8 cellular contexts compared by ENCODE assay signal in genomic region chr5:150544606-150545219, GRCh38. TPM values are rescaled to one million over a fixed set of nuclear protein-coding genes. Genes with fewer than 3 reads are reported as not detected.
DNase-seq lines count a peak whose midpoint lies in the region; ATAC-seq and TF ChIP-seq lines count a peak whose summit lies in the region.

No MANE protein-coding gene starts in this region.

- CTCF ChIA-PET in PC-3 (lab: Charles Lee) = interaction anchor here (0.5 to 0.6 kb wide), 2 partner anchors 129 to 457 kb away, joined by 4 to 5 read pairs; no protein-coding TSS in a partner anchor

- WGBS in thyroid gland, 2 donors = 43 to 70% methylated on average over 4 to 7 of the region's 8 CpGs

- no peaks in the 10 kb centered on the region for H3K9me2 ChIP-seq in PC-3 (replicated peaks; ENCODE audit: low read length)

- H3K27me3 ChIP-seq in PC-3 (ENCODE audit: low read length) (no peaks in the 10 kb centered on the region), neutrophil (no peaks in the 10 kb centered on the region), thyroid gland (no peaks in the 10 kb centered on the region)

- intact Hi-C loops in PC-3 (cut with micrococcal nuclease) (loop anchor here (2.0 kb wide), 1 partner anchor 86 kb away; no protein-coding TSS in a partner anchor), thyroid gland (cut with DNase I) (loop anchor here (2.0 kb wide), 1 partner anchor 86 kb away; no protein-coding TSS in a partner anchor)

- H3K9me3 Mint-ChIP-seq in activated T-cell treated with anti-CD3 and anti-CD28 coated beads, Interleukin-2, amount 50 U/mL, for 24 hours = no peaks in the 10 kb centered on the region

- H4K20me1 ChIP-seq in PC-3 (ENCODE audit: low read length) = no peaks in the 10 kb centered on the region

- H3K27ac Mint-ChIP-seq in activated T-cell treated with anti-CD3 and anti-CD28 coated beads, Interleukin-2, amount 50 U/mL, for 24 hours = no peak overlapping the region

- TF ChIP-seq CTCF in PC-3 (conservative IDR thresholded peaks at IDR 0.05; ENCODE audit: low read depth, low read length) (peak; percentile 95), fibroblast of pulmonary artery (IDR thresholded peaks at IDR 0.05; ENCODE audit: low read length, missing control alignments) (peak; percentile 91), neutrophil (IDR thresholded peaks at IDR 0.05) (peak; percentile 81), thyroid gland (IDR thresholded peaks at IDR 0.05) (peak; percentile 46 to 83 (median 70))

- H3K9me3 ChIP-seq in PC-3 (ENCODE audit: low read length) (no peaks in the 10 kb centered on the region), neutrophil (peaks cover 3% of the 10 kb centered on the region), thyroid gland (no peaks in the 10 kb centered on the region)

- no peak for TF ChIP-seq POLR2A in thyroid gland (IDR thresholded peaks at IDR 0.05)

- H2AFZ ChIP-seq in PC-3 (ENCODE audit: low read length) = no peak overlapping the region

- H3K4me1 Mint-ChIP-seq in activated T-cell treated with anti-CD3 and anti-CD28 coated beads, Interleukin-2, amount 50 U/mL, for 24 hours (ENCODE audit: low read depth) = no peaks in the 10 kb centered on the region

- H3K9ac ChIP-seq in PC-3 (ENCODE audit: low read length) = no peak overlapping the region

- H3K79me2 ChIP-seq in PC-3 (ENCODE audit: low read length) = no peaks in the 10 kb centered on the region

- H3K4me2 ChIP-seq in PC-3 (ENCODE audit: low read length) = no peak overlapping the region

- H3K27ac ChIP-seq in PC-3 (ENCODE audit: low read length) (no peak overlapping the region), neutrophil (peak overlapping the region; percentile 7), thyroid gland (peak overlapping the region in 1 of 3 donors; percentile 2)

- no peak overlapping the region for H3K4me3 ChIP-seq in PC-3 (ENCODE audit: low read length)
- no peak overlapping the region for H3K4me3 ChIP-seq in fibroblast of pulmonary artery (replicated peaks; ENCODE audit: low read depth, low read length)
- H3K4me3 ChIP-seq in neutrophil (ENCODE audit: low read depth in 1 of 2, low read length in 1 of 2) = no peak overlapping the region
- H3K4me3 ChIP-seq in thyroid gland (replicated peaks in 1 of 3) = no peak overlapping the region

- peaks cover 14% of the 10 kb centered on the region for H3K4me1 ChIP-seq in PC-3 (ENCODE audit: insufficient read depth, low read length)
- H3K4me1 ChIP-seq in neutrophil (ENCODE audit: control insufficient read depth in 1 of 2, insufficient read depth in 1 of 2, low read depth in 1 of 2, low read length in 1 of 2) = no peaks in the 10 kb centered on the region
- H3K4me1 ChIP-seq in thyroid gland = peaks cover 19 to 28% of the 10 kb centered on the region in 2 donors

- H3F3A ChIP-seq in PC-3 (ENCODE audit: low read length, unreplicated experiment) = no peaks in the 10 kb centered on the region

- H3K36me3 ChIP-seq in PC-3 (ENCODE audit: low read depth, low read length) (peaks cover 34% of the 10 kb centered on the region), neutrophil (peaks cover 100% of the 10 kb centered on the region), thyroid gland (peaks cover 39 to 53% of the 10 kb centered on the region in 2 donors)

- DNase-seq in C1 segment of cervical spinal cord (lab: John Stamatoyannopoulos, UW) = peak in 8 of 14 donors; percentile 14 to 67 (median 34)
- DNase-seq in PC-3 = peak; percentile 70
- peak; percentile 72 for DNase-seq in activated T-cell treated with anti-CD3 and anti-CD28 coated beads, Interleukin-2, amount 50 U/mL, for 24 hours
- peak; percentile 63 for DNase-seq in fibroblast of pulmonary artery (ENCODE audit: low read depth)
- DNase-seq in thyroid gland = peak; percentile 68 to 70

- H3K27me3 Mint-ChIP-seq in activated T-cell treated with anti-CD3 and anti-CD28 coated beads, Interleukin-2, amount 50 U/mL, for 24 hours = no peaks in the 10 kb centered on the region

- H3K4me3 Mint-ChIP-seq in activated T-cell treated with anti-CD3 and anti-CD28 coated beads, Interleukin-2, amount 50 U/mL, for 24 hours = no peak overlapping the region

- POLR2A ChIA-PET in PC-3 (lab: Charles Lee; ENCODE audit: unreplicated experiment) = no interaction called here

- H3K36me3 Mint-ChIP-seq in activated T-cell treated with anti-CD3 and anti-CD28 coated beads, Interleukin-2, amount 50 U/mL, for 24 hours (ENCODE audit: low read depth) = no peaks in the 10 kb centered on the region

- ATAC-seq in GM18909 (IDR thresholded peaks at IDR 0.05; ENCODE audit: poor library complexity, unreplicated experiment) = peak; percentile 94
- ATAC-seq in HG03175 (IDR thresholded peaks at IDR 0.05; ENCODE audit: unreplicated experiment) = peak; percentile 94
- ATAC-seq in PC-3 = peak; percentile 84

- BruUV-seq in PC-3 (replicated peaks; lab: Mats Ljungman, UMichigan) = no TSS peak

RNA-seq across cellular contexts. Expression of gene NDST1, which starts 36.8 kb away (rescaled TPM):
- total RNA-seq in PC-3 (2014; rRNA removed) = 42.6 and 46.1 TPM in 2 replicates
- 100 to 1,000 TPM in 2 of 4 donors, 10 to 100 TPM in 2; 84.9 to 171 (median 113) TPM for total RNA-seq in thyroid gland
